24 cellular contexts compared by ENCODE assay signal in the genomic region with DNA sequence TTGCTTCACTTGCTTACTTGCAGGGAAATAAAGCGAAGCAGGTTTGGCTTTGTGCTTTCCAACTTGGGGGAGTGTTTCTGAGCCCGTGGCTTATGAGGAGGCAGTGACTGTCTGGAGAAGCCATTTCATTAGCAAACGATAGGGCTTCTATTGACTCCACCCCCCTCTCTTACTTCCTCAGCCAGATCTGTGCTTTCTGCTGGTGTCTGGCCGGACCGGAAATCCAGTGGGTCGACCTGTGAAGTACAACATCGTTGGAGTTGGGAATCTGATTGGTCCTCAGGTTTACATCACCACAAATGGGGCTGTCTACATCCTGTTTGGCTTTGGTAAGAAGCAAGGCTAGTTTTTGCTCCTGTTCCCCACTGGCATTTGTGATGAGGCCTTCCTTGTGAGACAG. TPM values are rescaled to one million over a fixed set of nuclear protein-coding genes. Genes with fewer than 3 reads are reported as not detected.
"Had no signal": no experiment of that assay in that cellular context is flagged by ENCODE, and none has a peak within 500 bp of the region (broad histone marks: within the 10 kb centered on the region; RNA-seq: fewer than 3 reads in every experiment).

No MANE protein-coding gene starts in this region.

- DNase-seq: colonic mucosa; cortex of kidney; effector CD8-positive, alpha-beta T cell; foreskin keratinocyte; heart left ventricle; hypothalamus; left cardiac atrium; left lung; left ventricle myocardium superior; lower lobe of right lung; mesenchymal stem cell; mucosa of descending colon had no signal

- H3K27me3 Mint-ChIP-seq: dendritic cell treated with granulocyte-macrophage colony-stimulating factor and Interleukin-4, amounts not matched to agents 40 ng/mL and 50 ng/mL, for 4 days had no signal

- H3K9me3 Mint-ChIP-seq: dendritic cell treated with granulocyte-macrophage colony-stimulating factor and Interleukin-4, amounts not matched to agents 40 ng/mL and 50 ng/mL, for 4 days; mesothelial cell of epicardium had no signal

- H3K4me3 Mint-ChIP-seq: dendritic cell treated with granulocyte-macrophage colony-stimulating factor and Interleukin-4, amounts not matched to agents 40 ng/mL and 50 ng/mL, for 4 days; mesothelial cell of epicardium had no signal

- H3K27ac Mint-ChIP-seq: dendritic cell treated with granulocyte-macrophage colony-stimulating factor and Interleukin-4, amounts not matched to agents 40 ng/mL and 50 ng/mL, for 4 days; mesothelial cell of epicardium had no signal

- ATAC-seq: foreskin keratinocyte, gastroesophageal sphincter, heart left ventricle, left cardiac atrium, left lung, left ventricle myocardium superior, lower lobe of right lung, mucosa of descending colon had no signal

RNA-seq across cellular contexts. Expression of gene GSG1, which starts 37.0 kb away (rescaled TPM):
- total RNA-seq: chondrocyte, colonic mucosa, dermis microvascular lymphatic vessel endothelial cell, endothelial cell of umbilical vein, esophagus muscularis mucosa, foreskin keratinocyte, gastroesophageal sphincter, heart left ventricle, hepatocyte, kidney epithelial cell, left cardiac atrium, left ventricle myocardium superior, lower leg skin, lower lobe of right lung, lung microvascular endothelial cell, mesenteric fat pad, mesothelial cell of epicardium, mucosa of descending colon had no signal
- polyA plus RNA-seq: endothelial cell of umbilical vein, heart left ventricle had no signal
